10 cellular contexts compared by ENCODE assay signal in the genomic region with DNA sequence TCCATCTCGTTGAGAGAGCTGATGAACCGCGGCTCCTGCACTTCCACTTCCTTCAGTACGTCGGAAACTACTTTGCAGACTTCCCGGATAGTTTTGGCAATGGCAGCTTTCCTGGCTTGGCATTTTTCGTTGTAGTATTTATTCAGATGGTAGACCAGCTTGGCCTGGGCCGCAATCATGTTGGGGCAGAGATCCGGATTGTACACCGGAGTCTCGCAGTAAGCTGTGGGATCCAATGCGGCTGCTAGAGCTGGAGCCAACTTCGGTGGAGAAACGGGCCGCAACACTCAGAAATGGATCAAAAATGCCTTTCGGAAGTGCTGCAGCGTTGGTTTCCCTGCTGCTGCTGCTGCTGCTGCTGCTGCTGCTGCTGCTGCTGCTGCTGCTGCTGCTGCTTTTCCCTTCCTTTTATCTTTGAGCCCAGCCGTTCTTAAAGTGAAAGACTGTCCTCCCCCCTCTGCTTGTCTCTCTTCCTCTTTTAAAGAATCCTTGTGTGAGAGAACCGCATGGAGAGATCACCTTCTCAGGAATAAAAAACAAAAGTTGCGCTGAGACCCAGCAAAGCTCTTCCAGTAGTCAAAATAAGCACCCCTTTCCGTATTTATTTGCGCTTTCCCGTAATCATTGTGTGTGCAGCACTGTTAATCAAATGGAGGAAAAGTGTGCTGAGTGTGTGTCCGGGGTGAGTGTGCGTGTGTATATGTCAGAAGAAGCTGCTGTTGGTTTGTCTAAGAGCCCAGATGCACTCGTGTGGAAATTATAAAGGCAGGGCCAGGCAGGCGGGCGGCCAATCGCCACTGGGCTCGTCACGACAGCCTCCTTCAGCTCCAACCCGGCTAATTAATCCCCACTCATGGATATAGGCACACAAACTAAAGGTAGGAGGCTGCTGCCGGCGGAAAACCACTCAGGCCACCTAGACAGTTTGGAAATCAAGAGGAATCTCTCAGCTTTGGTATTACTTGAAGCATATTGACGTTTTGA. TPM values are rescaled to one million over a fixed set of nuclear protein-coding genes. Genes with fewer than 3 reads are reported as not detected.
DNase-seq lines count a peak whose midpoint lies in the region; ATAC-seq and TF ChIP-seq lines count a peak whose summit lies in the region.
"Had no signal": no experiment of that assay in that cellular context is flagged by ENCODE, and none has a peak within 500 bp of the region (broad histone marks: within the 10 kb centered on the region; RNA-seq: fewer than 3 reads in every experiment).

MAB21L1 (minus strand) TSS at position 730 of the 984 bp plus-strand sequence; CDS start at position 179, 551 bp downstream.

- H3K36me3 ChIP-seq in NT2/D1 (ENCODE audit: insufficient read depth, insufficient read length, low read length) (no peaks in the 10 kb centered on the region), liver (ENCODE audit: control insufficient read depth in 4 of 4, insufficient read depth in 3 of 4, low read depth in 1 of 4, low read length in 3 of 4) (no peaks in the 10 kb centered on the region)

- peaks cover 69% of the 10 kb centered on the region for H3K27me3 Mint-ChIP-seq in activated CD4-positive, alpha-beta T cell treated with anti-CD3 and anti-CD28 coated beads for 36 hours

- no peak for TF ChIP-seq RAD21 in liver (IDR thresholded peaks at IDR 0.05)

- H3K4me1 ChIP-seq in NT2/D1 (ENCODE audit: insufficient read depth, insufficient read length) (no peaks in the 10 kb centered on the region), liver (ENCODE audit: control insufficient read depth in 4 of 4, insufficient read depth in 4 of 4, low read length in 3 of 4) (peaks cover 2 to 12% (median 9%) of the 10 kb centered on the region in 4 donors)
- H3K4me1 ChIP-seq: A549 had no signal

- no peak for ATAC-seq in activated CD4-positive, alpha-beta T cell treated with anti-CD3 and anti-CD28 coated beads for 36 hours
- no peak for ATAC-seq in GM19455 (IDR thresholded peaks at IDR 0.05; ENCODE audit: unreplicated experiment)
- ATAC-seq: A549 had no signal

- H3K27me3 ChIP-seq in NT2/D1 (ENCODE audit: insufficient read depth, insufficient read length) = peaks cover 96% of the 10 kb centered on the region
- H3K27me3 ChIP-seq in liver (ENCODE audit: control insufficient read depth in 4 of 4, insufficient read depth in 4 of 4, low read length in 3 of 4) = peaks cover 5 to 19% (median 14%) of the 10 kb centered on the region in 4 donors

- 22% methylated on average over 35 of the region's 35 CpGs for WGBS in liver

- POLR2A ChIA-PET in activated CD4-positive, alpha-beta T cell treated with anti-CD3 and anti-CD28 coated beads for 36 hours (lab: Charles Lee) = no interaction called here

- H3K9me3 Mint-ChIP-seq in activated CD4-positive, alpha-beta T cell treated with anti-CD3 and anti-CD28 coated beads for 36 hours (ENCODE audit: low read depth) = no peaks in the 10 kb centered on the region

- peak within 1 kb of the TSS; percentile 43 for H3K4me3 ChIP-seq in NT2/D1 (ENCODE audit: insufficient read length, low read depth)
- H3K4me3 ChIP-seq in liver (ENCODE audit: low read depth in 1 of 3, low read length in 3 of 3) = peak within 1 kb of the TSS in 2 of 3 donors; percentile 38 to 49
- H3K4me3 ChIP-seq: A549 had no signal

- H3K9ac ChIP-seq in NT2/D1 (ENCODE audit: insufficient read length, low read depth) (peak within 1 kb of the TSS; percentile 21), liver (ENCODE audit: low read depth in 1 of 2, low read length in 2 of 2) (no peak within 1 kb of the TSS)

- H3K4me3 Mint-ChIP-seq in activated CD4-positive, alpha-beta T cell treated with anti-CD3 and anti-CD28 coated beads for 36 hours = peak within 1 kb of the TSS; percentile 68

- DNase-seq in activated CD4-positive, alpha-beta T cell treated with anti-CD3 and anti-CD28 coated beads for 36 hours = peak; percentile 20
- DNase-seq in activated CD4-positive, alpha-beta T cell treated with anti-CD3 and anti-CD28 coated beads for 4 hours = no peak
- DNase-seq in NT2/D1 (ENCODE audit: low read depth, low spot score) = no peak
- DNase-seq in dedifferentiated amniotic fluid mesenchymal stem cell (ENCODE audit: extremely low spot score) = peak; percentile 91
- peak in 28 of 49 donors; percentile 5 to 87 (median 30) for DNase-seq in substantia nigra (lab: John Stamatoyannopoulos, UW)
- DNase-seq in NCI-H1930 (lab: John Stamatoyannopoulos, UW) = no peak

- intact Hi-C loops in activated CD4-positive, alpha-beta T cell treated with anti-CD3 and anti-CD28 coated beads for 36 hours (cut with DNase I, micrococcal nuclease) = loop anchor here in 1 of 2 experiments (5.0 kb wide), 1 partner anchor 956 kb away; the partner anchor contains the start of gene CCNA1

- peaks cover 31% of the 10 kb centered on the region for H3K4me1 Mint-ChIP-seq in activated CD4-positive, alpha-beta T cell treated with anti-CD3 and anti-CD28 coated beads for 36 hours

- no peak within 1 kb of the TSS for H3K27ac ChIP-seq in liver (ENCODE audit: low read depth in 1 of 2, low read length in 2 of 2)
- H3K27ac ChIP-seq in substantia nigra (ENCODE audit: low read depth, low read length, poor library complexity, severe bottlenecking) = no peak within 1 kb of the TSS
- H3K27ac ChIP-seq: A549, VCaP had no signal

- H3K36me3 Mint-ChIP-seq in activated CD4-positive, alpha-beta T cell treated with anti-CD3 and anti-CD28 coated beads for 36 hours (ENCODE audit: low read depth) = peaks cover 2% of the 10 kb centered on the region

- no peak for TF ChIP-seq CTCF in liver (IDR thresholded peaks at IDR 0.05; ENCODE audit: low read depth, low read length, missing input control)

- no peaks in the 10 kb centered on the region for H3K9me3 ChIP-seq in NT2/D1 (ENCODE audit: insufficient read depth, low read length)
- peaks cover 0 to 3% (median under 1%) of the 10 kb centered on the region in 4 donors for H3K9me3 ChIP-seq in liver (ENCODE audit: control insufficient read depth in 4 of 4, low read length in 3 of 4)
- H3K9me3 ChIP-seq: A549 had no signal

- H3K27ac Mint-ChIP-seq in activated CD4-positive, alpha-beta T cell treated with anti-CD3 and anti-CD28 coated beads for 36 hours = no peak within 1 kb of the TSS

- CTCF ChIA-PET in activated CD4-positive, alpha-beta T cell treated with anti-CD3 and anti-CD28 coated beads for 36 hours (lab: Charles Lee) = interaction anchor here (0.6 kb wide), 1 partner anchor 23 kb away, joined by 3 read pairs; no protein-coding TSS in a partner anchor

TF ChIP-seq in liver, 16 proteins besides CTCF, POLR2A, EP300 and RAD21:
- TF ChIP-seq YY1 (IDR thresholded peaks at IDR 0.05) (no peak), GABPA (IDR thresholded peaks at IDR 0.05 in 1 of 2, conservative IDR thresholded peaks at IDR 0.05 in 1 of 2) (no peak), FOXA1 (IDR thresholded peaks at IDR 0.05) (no peak), MAX (IDR thresholded peaks at IDR 0.05) (no peak), TAF1 (conservative IDR thresholded peaks at IDR 0.05) (no peak)
- TF ChIP-seq, protein P1, sequence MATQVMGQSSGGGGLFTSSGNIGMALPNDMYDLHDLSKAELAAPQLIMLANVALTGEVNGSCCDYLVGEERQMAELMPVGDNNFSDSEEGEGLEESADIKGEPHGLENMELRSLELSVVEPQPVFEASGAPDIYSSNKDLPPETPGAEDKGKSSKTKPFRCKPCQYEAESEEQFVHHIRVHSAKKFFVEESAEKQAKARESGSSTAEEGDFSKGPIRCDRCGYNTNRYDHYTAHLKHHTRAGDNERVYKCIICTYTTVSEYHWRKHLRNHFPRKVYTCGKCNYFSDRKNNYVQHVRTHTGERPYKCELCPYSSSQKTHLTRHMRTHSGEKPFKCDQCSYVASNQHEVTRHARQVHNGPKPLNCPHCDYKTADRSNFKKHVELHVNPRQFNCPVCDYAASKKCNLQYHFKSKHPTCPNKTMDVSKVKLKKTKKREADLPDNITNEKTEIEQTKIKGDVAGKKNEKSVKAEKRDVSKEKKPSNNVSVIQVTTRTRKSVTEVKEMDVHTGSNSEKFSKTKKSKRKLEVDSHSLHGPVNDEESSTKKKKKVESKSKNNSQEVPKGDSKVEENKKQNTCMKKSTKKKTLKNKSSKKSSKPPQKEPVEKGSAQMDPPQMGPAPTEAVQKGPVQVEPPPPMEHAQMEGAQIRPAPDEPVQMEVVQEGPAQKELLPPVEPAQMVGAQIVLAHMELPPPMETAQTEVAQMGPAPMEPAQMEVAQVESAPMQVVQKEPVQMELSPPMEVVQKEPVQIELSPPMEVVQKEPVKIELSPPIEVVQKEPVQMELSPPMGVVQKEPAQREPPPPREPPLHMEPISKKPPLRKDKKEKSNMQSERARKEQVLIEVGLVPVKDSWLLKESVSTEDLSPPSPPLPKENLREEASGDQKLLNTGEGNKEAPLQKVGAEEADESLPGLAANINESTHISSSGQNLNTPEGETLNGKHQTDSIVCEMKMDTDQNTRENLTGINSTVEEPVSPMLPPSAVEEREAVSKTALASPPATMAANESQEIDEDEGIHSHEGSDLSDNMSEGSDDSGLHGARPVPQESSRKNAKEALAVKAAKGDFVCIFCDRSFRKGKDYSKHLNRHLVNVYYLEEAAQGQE (IDR thresholded peaks at IDR 0.05) = no peak

RNA-seq across cellular contexts. Expression of gene MAB21L1, which starts in this region (rescaled TPM):
- not detected for total RNA-seq in activated CD4-positive, alpha-beta T cell treated with anti-CD3 and anti-CD28 coated beads for 36 hours
- total RNA-seq in liver = under 1 TPM in 1 of 2 donors, not detected in 1; under 0.01 TPM
- under 1 TPM; 0.03 to 0.07 TPM for polyA plus RNA-seq in liver
- polyA plus RNA-seq: A549 had no signal

Comparison
In these comparisons a context has a peak if more than half of its experiments do, and no peak if none do; other contexts are left out.
1. Peak in DNase-seq in activated CD4-positive, alpha-beta T cell treated with anti-CD3 and anti-CD28 coated beads for 36 hours; RNA of the gene not detected or under 1 TPM.
2. DNase-seq: peak in dedifferentiated amniotic fluid mesenchymal stem cell (single experiment) and substantia nigra (28 of 49); none in activated CD4-positive, alpha-beta T cell treated with anti-CD3 and anti-CD28 coated beads for 4 hours (0 of 2), NT2/D1 (single experiment) and NCI-H1930 (0 of 2).